11 cellular contexts compared by ENCODE assay signal in genomic region chr10:72084094-72084459, GRCh38. TPM values are rescaled to one million over a fixed set of nuclear protein-coding genes. Genes with fewer than 3 reads are reported as not detected.
DNase-seq lines count a peak whose midpoint lies in the region; ATAC-seq and FAIRE-seq lines count a peak whose summit lies in the region.
"Had no signal": no experiment of that assay in that cellular context is flagged by ENCODE, and none has a peak within 500 bp of the region (broad histone marks: within the 10 kb centered on the region; RNA-seq: fewer than 3 reads in every experiment).

No MANE protein-coding gene starts in this region.

- H2AFZ ChIP-seq in Karpas-422 (ENCODE audit: low read length): no peak overlapping the region

- H3K36me3 ChIP-seq in Karpas-422 (ENCODE audit: insufficient read depth, low read length): no peaks in the 10 kb centered on the region
- H3K36me3 ChIP-seq: MG63 had no signal

- ATAC-seq in T-cell (replicated peaks in 1 of 4) (peak; percentile 9 to 28 (median 17)), GM18873 (IDR thresholded peaks at IDR 0.05; ENCODE audit: low FRiP score, unreplicated experiment) (no peak)

- H3K4me1 Mint-ChIP-seq in T-cell: peaks cover 79 to 87% (median 84%) of the 10 kb centered on the region in 3 donors

- H3K36me3 Mint-ChIP-seq in T-cell: peaks cover 36% of the 10 kb centered on the region

- H3K4me1 ChIP-seq in Karpas-422 (ENCODE audit: low read length): peaks cover 12% of the 10 kb centered on the region

- no peaks in the 10 kb centered on the region for H3K27me3 ChIP-seq in Karpas-422 (ENCODE audit: low read length)
- H3K27me3 ChIP-seq: MG63 had no signal

- H3K9me2 ChIP-seq in Karpas-422 (replicated peaks; ENCODE audit: insufficient read depth, low read length): no peaks in the 10 kb centered on the region

- H4K20me1 ChIP-seq in Karpas-422 (ENCODE audit: insufficient read depth, low read depth, low read length): no peaks in the 10 kb centered on the region

- H3K4me2 ChIP-seq in Karpas-422 (ENCODE audit: low read depth, low read length, poor library complexity, severe bottlenecking): no peak overlapping the region

- H3K27me3 Mint-ChIP-seq in T-cell: no peaks in the 10 kb centered on the region

- no peaks in the 10 kb centered on the region for H3K9me3 Mint-ChIP-seq in T-cell

- no peak for FAIRE-seq in urothelium cell line (lab: Jason Lieb, UNC)

- peak overlapping the region; percentile 94 to 99 for H3K27ac Mint-ChIP-seq in T-cell

- H3K9me3 ChIP-seq in Karpas-422 (ENCODE audit: low read length): no peaks in the 10 kb centered on the region
- H3K9me3 ChIP-seq: Caco-2, MG63 had no signal

- no peaks in the 10 kb centered on the region for H3K79me2 ChIP-seq in Karpas-422 (ENCODE audit: low read length)

- POLR2A ChIA-PET in T-cell (lab: Charles Lee): interaction anchor here in 1 of 2 donors (0.7 kb wide), 1 partner anchor 29 kb away, joined by 3 read pairs; no protein-coding TSS in a partner anchor

- no peak overlapping the region for H3K27ac ChIP-seq in Karpas-422 (ENCODE audit: low read length)
- H3K27ac ChIP-seq: coronary artery had no signal

- CTCF ChIA-PET in T-cell (lab: Charles Lee): interaction anchor here (0.6 to 0.8 kb wide), 4 partner anchors 18 to 604 kb away, joined by 3 to 4 read pairs (median 3); no protein-coding TSS in a partner anchor

- H3K4me3 ChIP-seq in Karpas-422 (ENCODE audit: low read length): no peak overlapping the region
- H3K4me3 ChIP-seq: coronary artery, MG63 had no signal

- no peak overlapping the region for H3K9ac ChIP-seq in Karpas-422 (ENCODE audit: low read length)

- DNase-seq in T-cell (peak in 32 of 34 experiments; percentile 51 to 81 (median 68)), activated T-cell treated with anti-CD3 and anti-CD28 coated beads for 24 hours (ENCODE audit: low read depth) (peak; percentile 54), urothelium cell line (ENCODE audit: low spot score) (no peak), UCSD-AML1 (lab: John Stamatoyannopoulos, UW; ENCODE audit: unreplicated experiment) (no peak), Karpas-422 (no peak)
- peak; percentile 57 for DNase-seq in effector CD4-positive, alpha-beta T cell
- DNase-seq in stimulated activated CD8-positive, alpha-beta memory T cell treated with anti-CD3 and anti-CD28 coated beads, Interleukin-12 subunit alpha, Interleukin-12 subunit beta, amount 100 ng/mL, for 4 hours (ENCODE audit: low read depth): peak; percentile 31
- DNase-seq: Caco-2, MG63 had no signal

- H3K4me3 Mint-ChIP-seq in T-cell: peak overlapping the region; percentile 95 to 96 (median 96)

RNA-seq across cellular contexts. Expression of gene SPOCK2, which starts 4.3 kb away (rescaled TPM):
- 100 to 1,000 TPM; 501 to 684 (median 547) TPM for total RNA-seq in T-cell
- total RNA-seq in Karpas-422 (2014; rRNA removed; shearing (Covaris generic); ENCODE audit: low replicate concordance): 4.4 TPM in 1 of 2 replicates, not detected in the other

Comparison
In these comparisons a context has a peak if more than half of its experiments do, and no peak if none do; other contexts are left out.
1. DNase-seq: peak in T-cell (32 of 34), activated T-cell treated with anti-CD3 and anti-CD28 coated beads for 24 hours (single experiment), effector CD4-positive, alpha-beta T cell (single experiment) and stimulated activated CD8-positive, alpha-beta memory T cell treated with anti-CD3 and anti-CD28 coated beads, Interleukin-12 subunit alpha, Interleukin-12 subunit beta, amount 100 ng/mL, for 4 hours (single experiment); none in urothelium cell line (single experiment), UCSD-AML1 (single experiment) and Karpas-422 (single experiment).
2. RNA of gene SPOCK2, which starts 4.3 kb away (total RNA-seq): 501 to 684 TPM in T-cell; 4.4 TPM in Karpas-422; every median in the first group is over 10 times any median in the second.